1 cellular context compared by ENCODE assay signal in genomic region chr3:45864760-45865567, GRCh38.
TF ChIP-seq lines count a peak whose summit lies in the region.

No MANE protein-coding gene starts in this region.

TF ChIP-seq in GM12878, 131 proteins besides CTCF, POLR2A, EP300 and RAD21 (continued from another document):
- TF ChIP-seq MLLT1 (IDR thresholded peaks at IDR 0.05): peak; percentile 69
- TF ChIP-seq GATAD2B (conservative IDR thresholded peaks at IDR 0.05; ENCODE audit: low read depth): peak; percentile 73
- peak; percentile 94 for TF ChIP-seq RELB (IDR thresholded peaks at IDR 0.05; ENCODE audit: low read depth)
- peak; percentile 86 for TF ChIP-seq MEF2B (IDR thresholded peaks at IDR 0.05; ENCODE audit: partially characterized antibody, poor library complexity, severe bottlenecking)
- peak; percentile 96 for TF ChIP-seq ZNF217 (IDR thresholded peaks at IDR 0.05)
- TF ChIP-seq TARDBP (IDR thresholded peaks at IDR 0.05; ENCODE audit: borderline replicate concordance): no peak; the same call in 1 of the 2 replicates
- TF ChIP-seq SREBF1 (IDR thresholded peaks at IDR 0.05; ENCODE audit: low read length): no peak
- peak; percentile 86 for TF ChIP-seq MXI1 (IDR thresholded peaks at IDR 0.05; ENCODE audit: low read depth, low read length)
